ENCODE assay signal across 8 cellular contexts in the genomic region with DNA sequence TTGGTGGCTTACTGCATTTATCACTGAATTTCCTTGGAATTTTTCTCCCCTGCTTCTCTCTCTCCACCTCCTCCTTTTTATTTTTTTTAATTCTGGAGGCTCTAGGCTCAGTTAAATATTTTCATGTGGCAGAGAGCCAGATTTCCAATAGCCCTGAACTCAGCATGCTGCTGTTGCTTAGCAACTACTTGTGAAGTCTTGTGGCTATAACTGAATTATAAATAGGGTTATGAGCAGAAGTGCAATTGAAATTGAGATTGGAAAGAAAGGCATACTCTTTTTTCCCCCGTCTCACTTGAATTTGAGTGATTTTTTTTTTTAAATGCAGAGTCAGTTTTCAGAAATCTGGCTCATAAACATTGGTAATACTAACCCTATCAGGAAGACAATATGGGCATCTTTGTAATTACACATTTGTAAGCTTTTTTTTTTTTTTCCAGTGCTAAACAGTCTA. TPM values are rescaled to one million over a fixed set of nuclear protein-coding genes. Genes with fewer than 3 reads are reported as not detected.
DNase-seq lines count a peak whose midpoint lies in the region; ATAC-seq and TF ChIP-seq lines count a peak whose summit lies in the region.

No MANE protein-coding gene starts in this region.

- H3K27me3 Mint-ChIP-seq in activated naive CD4-positive, alpha-beta T cell treated with anti-CD3 and anti-CD28 coated beads, Interleukin-2, amount 10 ng/mL, durations not matched to agents 7 days and 5 days = no peaks in the 10 kb centered on the region

- H3K9me3 Mint-ChIP-seq in activated naive CD4-positive, alpha-beta T cell treated with anti-CD3 and anti-CD28 coated beads, Interleukin-2, amount 10 ng/mL, durations not matched to agents 7 days and 5 days = peaks cover 6% of the 10 kb centered on the region

- CTCF ChIA-PET in activated naive CD4-positive, alpha-beta T cell treated with anti-CD3 and anti-CD28 coated beads, Interleukin-2, amount 10 ng/mL, durations not matched to agents 7 days and 5 days (lab: Charles Lee) = interaction anchor here (0.6 to 1.1 kb wide), 2 partner anchors 8 to 13 kb away, joined by 3 read pairs; no protein-coding TSS in a partner anchor

- peak; percentile 58 for ATAC-seq in HG03378 (IDR thresholded peaks at IDR 0.05; ENCODE audit: unreplicated experiment)

- peaks cover 41% of the 10 kb centered on the region for H3K36me3 Mint-ChIP-seq in activated naive CD4-positive, alpha-beta T cell treated with anti-CD3 and anti-CD28 coated beads, Interleukin-2, amount 10 ng/mL, durations not matched to agents 7 days and 5 days

- no peak overlapping the region for H3K4me3 Mint-ChIP-seq in activated naive CD4-positive, alpha-beta T cell treated with anti-CD3 and anti-CD28 coated beads, Interleukin-2, amount 10 ng/mL, durations not matched to agents 7 days and 5 days

- H3K27me3 ChIP-seq in thyroid gland = no peaks in the 10 kb centered on the region

- TF ChIP-seq CTCF in cardiac fibroblast (IDR thresholded peaks at IDR 0.05; ENCODE audit: low read depth, low read length) (no peak), thyroid gland (IDR thresholded peaks at IDR 0.05) (no peak)

- intact Hi-C loops in thyroid gland (cut with DNase I) = no loop called here

- H3K27ac Mint-ChIP-seq in activated naive CD4-positive, alpha-beta T cell treated with anti-CD3 and anti-CD28 coated beads, Interleukin-2, amount 10 ng/mL, durations not matched to agents 7 days and 5 days = peak overlapping the region; percentile 67

- H3K4me1 ChIP-seq in thyroid gland = peaks cover 23 to 27% of the 10 kb centered on the region in 2 donors

- H3K9me3 ChIP-seq in thyroid gland = no peaks in the 10 kb centered on the region

- 13 to 17% methylated on average over 1 of the region's 1 CpG for WGBS in thyroid gland, 2 donors

- H3K27ac ChIP-seq in thyroid gland = peak overlapping the region; percentile 10 to 56 (median 18)

- no peak for TF ChIP-seq POLR2A in thyroid gland (IDR thresholded peaks at IDR 0.05)

- H3K4me1 Mint-ChIP-seq in activated naive CD4-positive, alpha-beta T cell treated with anti-CD3 and anti-CD28 coated beads, Interleukin-2, amount 10 ng/mL, durations not matched to agents 7 days and 5 days = peaks cover 70% of the 10 kb centered on the region

- DNase-seq in activated naive CD4-positive, alpha-beta T cell treated with anti-CD3 and anti-CD28 coated beads, Interleukin-2, amount 10 ng/mL, durations not matched to agents 7 days and 5 days = no peak
- DNase-seq in activated naive CD4-positive, alpha-beta T cell treated with Interleukin-2 at 50 U/mL for 16 hours = no peak
- DNase-seq in NCI-H524 treated with DMSO at 0.1 percent for 48 hours (lab: John Stamatoyannopoulos, UW) (peak; percentile 22), cardiac fibroblast (ENCODE audit: low read depth in 2 of 2) (peak; percentile 85 to 94), left kidney (ENCODE audit: low read depth, low spot score) (peak; percentile 83), thyroid gland (peak in 1 of 2 donors; percentile 26), mesenteric fat pad (ENCODE audit: low spot score) (no peak)

- H3K4me3 ChIP-seq in cardiac fibroblast (replicated peaks in 1 of 2; ENCODE audit: low read depth in 2 of 2, low read length in 2 of 2) (no peak overlapping the region), thyroid gland (replicated peaks in 1 of 3) (no peak overlapping the region)

- H3K36me3 ChIP-seq in thyroid gland = no peaks in the 10 kb centered on the region

RNA-seq across cellular contexts. Expression of gene ATF7IP, which starts 38.3 kb away (rescaled TPM):
- 10 to 100 TPM; 64.4 to 87.2 (median 76.2) TPM for total RNA-seq in thyroid gland
- total RNA-seq in mesenteric fat pad = 59.7 TPM

Comparison
In these comparisons a context has a peak if more than half of its experiments do, and no peak if none do; other contexts are left out.
1. DNase-seq: peak in NCI-H524 treated with DMSO at 0.1 percent for 48 hours (single experiment), cardiac fibroblast (2 of 2) and left kidney (single experiment); none in activated naive CD4-positive, alpha-beta T cell treated with anti-CD3 and anti-CD28 coated beads, Interleukin-2, amount 10 ng/mL, durations not matched to agents 7 days and 5 days (single experiment), activated naive CD4-positive, alpha-beta T cell treated with Interleukin-2 at 50 U/mL for 16 hours (single experiment) and mesenteric fat pad (single experiment).